Comparison of ENCODE assay signal across 20 cellular contexts in genomic region chr7:911791-912480, GRCh38. TPM values are rescaled to one million over a fixed set of nuclear protein-coding genes. Genes with fewer than 3 reads are reported as not detected.
DNase-seq lines count a peak whose midpoint lies in the region; ATAC-seq, FAIRE-seq and TF ChIP-seq lines count a peak whose summit lies in the region.
"Had no signal": no experiment of that assay in that cellular context is flagged by ENCODE, and none has a peak within 500 bp of the region (broad histone marks: within the 10 kb centered on the region; RNA-seq: fewer than 3 reads in every experiment).

No MANE protein-coding gene starts in this region.

- no peak for FAIRE-seq in kidney (lab: Jason Lieb, UNC)
- no peak for FAIRE-seq in HTR-8/SVneo (lab: Jason Lieb, UNC)
- FAIRE-seq: D721Med, GM12892 had no signal

- no peaks in the 10 kb centered on the region for H3K9me3 ChIP-seq in kidney (ENCODE audit: control insufficient read depth in 1 of 2, low read length in 2 of 2)

- ATAC-seq in GM18867 (IDR thresholded peaks at IDR 0.05; ENCODE audit: unreplicated experiment): no peak
- ATAC-seq in HG03521 (IDR thresholded peaks at IDR 0.05; ENCODE audit: unreplicated experiment): no peak

- intact Hi-C loops in kidney (cut with DNase I): no loop called here

- H3K4me3 ChIP-seq in kidney (ENCODE audit: low read length in 2 of 2): no peak overlapping the region

- DNase-seq in C1 segment of cervical spinal cord (lab: John Stamatoyannopoulos, UW) (peak in 12 of 14 donors; percentile 38 to 89 (median 72)), caudate nucleus (lab: John Stamatoyannopoulos, UW) (peak in 57 of 61 donors; percentile 30 to 91 (median 74)), kidney (peak; percentile 82), putamen (ENCODE audit: low spot score) (peak; percentile 90), HTR-8/SVneo (ENCODE audit: insufficient read length, low spot score) (no peak)
- DNase-seq in activated CD4-positive, alpha-beta T cell treated with anti-CD3 and anti-CD28 coated beads for 48 hours: no peak
- DNase-seq: CD4-positive, alpha-beta T cell; DND-41; GDM1; GOT3; NCI-H1436; NCI-H2081; NCI-H524 treated with DMSO at 0.1 percent for 48 hours; NK-92 treated with Interleukin-12 subunit alpha and Interleukin-12 subunit beta, amount 100 ng/mL, for 24 hours; OCI-M1; RPMI8226 had no signal

- H3K9ac ChIP-seq in kidney (ENCODE audit: low read length in 2 of 2): no peak overlapping the region

- H3K27ac ChIP-seq in caudate nucleus (ENCODE audit: low read depth, low read length): peak overlapping the region; percentile 97
- H3K27ac ChIP-seq in kidney (ENCODE audit: low read depth in 2 of 2, low read length in 2 of 2): no peak overlapping the region

- H3K4me1 ChIP-seq in kidney (ENCODE audit: control insufficient read depth in 1 of 2, insufficient read depth in 1 of 2, low read depth in 1 of 2, low read length in 2 of 2): peaks cover 5 to 11% of the 10 kb centered on the region in 2 donors

- TF ChIP-seq CTCF in kidney (IDR thresholded peaks at IDR 0.05; ENCODE audit: borderline replicate concordance, extremely low read depth, insufficient read depth): no peak

- no peaks in the 10 kb centered on the region for H3K36me3 ChIP-seq in kidney (ENCODE audit: control insufficient read depth in 1 of 2, insufficient read depth in 2 of 2, low read length in 2 of 2)

RNA-seq across cellular contexts. Expression of gene GET4, which starts 35.6 kb away (rescaled TPM):
- 44.8 TPM for total RNA-seq in kidney
- polyA plus RNA-seq in kidney (ENCODE audit: insufficient read depth, low read depth, low replicate concordance): 80.8 TPM

RNA-seq across cellular contexts. Expression of gene ADAP1, which starts 42.5 kb away (rescaled TPM):
- total RNA-seq in kidney: 48.2 TPM
- polyA plus RNA-seq in kidney (ENCODE audit: insufficient read depth, low read depth, low replicate concordance): 36.4 TPM

Comparison
In these comparisons a context has a peak if more than half of its experiments do, and no peak if none do; other contexts are left out.
1. DNase-seq: peak in C1 segment of cervical spinal cord (12 of 14), caudate nucleus (57 of 61), kidney (single experiment) and putamen (single experiment); none in HTR-8/SVneo (single experiment) and activated CD4-positive, alpha-beta T cell treated with anti-CD3 and anti-CD28 coated beads for 48 hours (single experiment).